13 cellular contexts compared by ENCODE assay signal in genomic region chr16:1537763-1538289, GRCh38. TPM values are rescaled to one million over a fixed set of nuclear protein-coding genes. Genes with fewer than 3 reads are reported as not detected.
DNase-seq lines count a peak whose midpoint lies in the region; ATAC-seq lines count a peak whose summit lies in the region.
"Had no signal": no experiment of that assay in that cellular context is flagged by ENCODE, and none has a peak within 500 bp of the region (broad histone marks: within the 10 kb centered on the region; RNA-seq: fewer than 3 reads in every experiment).

No MANE protein-coding gene starts in this region.

- H3K18ac ChIP-seq in neuronal stem cell (ENCODE audit: low read length), result no peak overlapping the region

- H3K36me3 Mint-ChIP-seq in CD4-positive, CD25-positive, alpha-beta regulatory T cell, result peaks cover 16% of the 10 kb centered on the region
- H3K36me3 Mint-ChIP-seq in T-helper 17 cell (ENCODE audit: low read depth), result peaks cover 6% of the 10 kb centered on the region
- H3K36me3 Mint-ChIP-seq in activated naive CD8-positive, alpha-beta T cell treated with anti-CD3 and anti-CD28 coated beads for 36 hours, result peaks cover 42% of the 10 kb centered on the region

- no peak overlapping the region for H4K91ac ChIP-seq in neuronal stem cell (ENCODE audit: low read depth, low read length, poor library complexity)

- H3K23ac ChIP-seq in neuronal stem cell (ENCODE audit: low read depth, low read length, poor library complexity), result peak overlapping the region; percentile 60

- H4K8ac ChIP-seq in neuronal stem cell (ENCODE audit: low read depth, low read length), result no peak overlapping the region

- H3K27me3 ChIP-seq in CD4-positive, CD25-positive, alpha-beta regulatory T cell (ENCODE audit: control insufficient read depth, insufficient read depth, low read length), result no peaks in the 10 kb centered on the region
- H3K27me3 ChIP-seq in neuronal stem cell (ENCODE audit: control insufficient read depth in 3 of 3, insufficient read depth in 3 of 3, low read depth in 1 of 3, low read length in 3 of 3) (no peaks in the 10 kb centered on the region), MG63 (no peaks in the 10 kb centered on the region)

- H3K27me3 Mint-ChIP-seq in CD4-positive, CD25-positive, alpha-beta regulatory T cell, result no peaks in the 10 kb centered on the region
- no peaks in the 10 kb centered on the region for H3K27me3 Mint-ChIP-seq in T-helper 17 cell
- no peaks in the 10 kb centered on the region for H3K27me3 Mint-ChIP-seq in activated naive CD8-positive, alpha-beta T cell treated with anti-CD3 and anti-CD28 coated beads for 36 hours

- H2BK15ac ChIP-seq in neuronal stem cell (ENCODE audit: low read length), result no peak overlapping the region

- no peak overlapping the region for H3K4me2 ChIP-seq in neuronal stem cell (ENCODE audit: insufficient read depth, low read length, poor library complexity, severe bottlenecking)

- H3K9ac ChIP-seq in neuronal stem cell (ENCODE audit: low read depth, low read length, poor library complexity), result peak overlapping the region; percentile 12

- no peak overlapping the region for H3K14ac ChIP-seq in neuronal stem cell (ENCODE audit: low read length)

- H3K27ac Mint-ChIP-seq in CD4-positive, CD25-positive, alpha-beta regulatory T cell, result peak overlapping the region in 2 of 3 donors; percentile 81 to 96
- peak overlapping the region; percentile 93 for H3K27ac Mint-ChIP-seq in T-helper 17 cell
- peak overlapping the region; percentile 94 for H3K27ac Mint-ChIP-seq in activated naive CD8-positive, alpha-beta T cell treated with anti-CD3 and anti-CD28 coated beads for 36 hours

- peaks cover 44% of the 10 kb centered on the region for H3K36me3 ChIP-seq in CD4-positive, CD25-positive, alpha-beta regulatory T cell (ENCODE audit: control insufficient read depth, insufficient read depth, low read length)
- peaks cover 0 to 6% of the 10 kb centered on the region in 2 donors for H3K36me3 ChIP-seq in neuronal stem cell (replicated peaks in 1 of 2; ENCODE audit: control insufficient read depth in 2 of 2, insufficient read depth in 2 of 2, low read length in 2 of 2)
- no peaks in the 10 kb centered on the region for H3K36me3 ChIP-seq in MG63

- no peak overlapping the region for H3K4me3 ChIP-seq in CD4-positive, CD25-positive, alpha-beta regulatory T cell (ENCODE audit: low read depth, low read length)
- no peak overlapping the region for H3K4me3 ChIP-seq in neuronal stem cell (ENCODE audit: low read length in 2 of 2)
- no peak overlapping the region for H3K4me3 ChIP-seq in MG63

- no peak overlapping the region for H3K27ac ChIP-seq in CD4-positive, CD25-positive, alpha-beta regulatory T cell (ENCODE audit: insufficient read depth, low read length, poor library complexity, severe bottlenecking)
- no peak overlapping the region for H3K27ac ChIP-seq in neuronal stem cell (replicated peaks; ENCODE audit: low read length)
- H3K27ac ChIP-seq: C4-2B had no signal

- no peaks in the 10 kb centered on the region for H3K9me3 Mint-ChIP-seq in CD4-positive, CD25-positive, alpha-beta regulatory T cell
- no peaks in the 10 kb centered on the region for H3K9me3 Mint-ChIP-seq in activated naive CD8-positive, alpha-beta T cell treated with anti-CD3 and anti-CD28 coated beads for 36 hours

- peaks cover 0 to 58% (median 20%) of the 10 kb centered on the region in 4 donors for H3K4me1 Mint-ChIP-seq in CD4-positive, CD25-positive, alpha-beta regulatory T cell
- H3K4me1 Mint-ChIP-seq in T-helper 17 cell, result peaks cover 49% of the 10 kb centered on the region
- peaks cover 45% of the 10 kb centered on the region for H3K4me1 Mint-ChIP-seq in activated naive CD8-positive, alpha-beta T cell treated with anti-CD3 and anti-CD28 coated beads for 36 hours

- WGBS in neuronal stem cell (ENCODE audit: extremely low coverage in 2 of 2, insufficient read length in 2 of 2, insufficient replicate concordance in 1 of 2), 2 donors, result no CpG with 5 or more reads among the region's 26 CpGs

- peak overlapping the region; percentile 16 for H2BK12ac ChIP-seq in neuronal stem cell (ENCODE audit: low read length)

- H3K79me1 ChIP-seq in neuronal stem cell (ENCODE audit: low read depth, low read length), result peaks cover 12% of the 10 kb centered on the region

- DNase-seq in CD4-positive, CD25-positive, alpha-beta regulatory T cell, result peak in 1 of 3 donors; percentile 34
- DNase-seq in T-helper 17 cell, result no peak
- DNase-seq in activated naive CD8-positive, alpha-beta T cell treated with anti-CD3 and anti-CD28 coated beads for 36 hours, result peak; percentile 64
- no peak for DNase-seq in neuronal stem cell (ENCODE audit: low spot score)
- DNase-seq in MG63, result no peak
- no peak for DNase-seq in NCI-H1694 treated with DMSO at 0.1 percent for 48 hours (lab: John Stamatoyannopoulos, UW)
- no peak for DNase-seq in globus pallidus (ENCODE audit: low spot score)
- DNase-seq: glutamatergic neuron, GOT3, posterior cingulate gyrus had no signal

- H3K4me1 ChIP-seq in CD4-positive, CD25-positive, alpha-beta regulatory T cell (ENCODE audit: control insufficient read depth, insufficient read depth, low read length, poor library complexity, severe bottlenecking), result peaks cover 55% of the 10 kb centered on the region
- H3K4me1 ChIP-seq in neuronal stem cell (ENCODE audit: control insufficient read depth in 2 of 2, insufficient read depth in 1 of 2, low read depth in 1 of 2, low read length in 2 of 2), result no peaks in the 10 kb centered on the region

- no peak overlapping the region for H2AK5ac ChIP-seq in neuronal stem cell (ENCODE audit: low read depth, low read length)

- H2BK5ac ChIP-seq in neuronal stem cell (ENCODE audit: low read length), result no peak overlapping the region

- peak overlapping the region; percentile 73 to 99 (median 85) for H3K4me3 Mint-ChIP-seq in CD4-positive, CD25-positive, alpha-beta regulatory T cell
- peak overlapping the region; percentile 91 for H3K4me3 Mint-ChIP-seq in T-helper 17 cell
- H3K4me3 Mint-ChIP-seq in activated naive CD8-positive, alpha-beta T cell treated with anti-CD3 and anti-CD28 coated beads for 36 hours, result peak overlapping the region; percentile 97

- no peak overlapping the region for H3K4ac ChIP-seq in neuronal stem cell (ENCODE audit: low read length)

- ATAC-seq in CD4-positive, CD25-positive, alpha-beta regulatory T cell (ENCODE audit: low read depth in 2 of 2), result no peak
- ATAC-seq in T-helper 17 cell (peak; percentile 40), GM18498 (IDR thresholded peaks at IDR 0.05; ENCODE audit: unreplicated experiment) (no peak)

- H2AFZ ChIP-seq in neuronal stem cell (ENCODE audit: low read length), result no peak overlapping the region

- H3K9me3 ChIP-seq in CD4-positive, CD25-positive, alpha-beta regulatory T cell (ENCODE audit: control insufficient read depth in 2 of 2, low read length in 2 of 2), result no peaks in the 10 kb centered on the region
- H3K9me3 ChIP-seq in T-helper 17 cell (ENCODE audit: control insufficient read depth, low read length, poor library complexity, severe bottlenecking), result no peaks in the 10 kb centered on the region
- H3K9me3 ChIP-seq in neuronal stem cell (replicated peaks in 1 of 2; ENCODE audit: control insufficient read depth in 2 of 2, insufficient read depth in 1 of 2, low read depth in 1 of 2, low read length in 2 of 2), result no peaks in the 10 kb centered on the region
- no peaks in the 10 kb centered on the region for H3K9me3 ChIP-seq in MG63

- no peak overlapping the region for H2BK120ac ChIP-seq in neuronal stem cell (ENCODE audit: low read depth, low read length)

RNA-seq across cellular contexts. Expression of gene TMEM204, which starts 4.4 kb away (rescaled TPM):
- total RNA-seq in CD4-positive, CD25-positive, alpha-beta regulatory T cell, result 25.8 TPM
- 10 to 100 TPM; 59.8 to 97.4 (median 69.1) TPM for polyA plus RNA-seq in CD4-positive, CD25-positive, alpha-beta regulatory T cell
- total RNA-seq in T-helper 17 cell, result 10 to 100 TPM; 22.2 to 23.4 TPM
- 10 to 100 TPM; 21.2 to 23.7 TPM for total RNA-seq in activated naive CD8-positive, alpha-beta T cell treated with anti-CD3 and anti-CD28 coated beads for 36 hours
- polyA plus RNA-seq in neuronal stem cell (2013, experiment 1 of 2), result not detected
- polyA plus RNA-seq in neuronal stem cell (2013, experiment 2 of 2), result not detected
- 1.7 TPM in 1 of 2 replicates, not detected in the other for total RNA-seq in MG63 (2014; rRNA removed; shearing (Covaris generic); ENCODE audit: low replicate concordance)

RNA-seq across cellular contexts. Expression of gene TELO2, which starts 44.7 kb away (rescaled TPM):
- 27.4 TPM for total RNA-seq in CD4-positive, CD25-positive, alpha-beta regulatory T cell
- 10 to 100 TPM in 3 of 4 donors, 1 to 10 TPM in 1; 9.1 to 15.2 (median 11.6) TPM for polyA plus RNA-seq in CD4-positive, CD25-positive, alpha-beta regulatory T cell
- 10 to 100 TPM; 36.4 to 39.7 TPM for total RNA-seq in T-helper 17 cell
- 10 to 100 TPM; 82.5 to 82.9 TPM for total RNA-seq in activated naive CD8-positive, alpha-beta T cell treated with anti-CD3 and anti-CD28 coated beads for 36 hours
- 17.1 TPM for polyA plus RNA-seq in neuronal stem cell (2013, experiment 1 of 2)
- polyA plus RNA-seq in neuronal stem cell (2013, experiment 2 of 2), result 16.7 TPM
- total RNA-seq in MG63 (2014; rRNA removed; shearing (Covaris generic); ENCODE audit: low replicate concordance), result 21.2 and 48.7 TPM in 2 replicates

RNA-seq across cellular contexts. Expression of gene PTX4, which starts 49.1 kb away (rescaled TPM):
- total RNA-seq in CD4-positive, CD25-positive, alpha-beta regulatory T cell, result not detected
- not detected for polyA plus RNA-seq in CD4-positive, CD25-positive, alpha-beta regulatory T cell
- total RNA-seq in T-helper 17 cell, result not detected
- total RNA-seq in activated naive CD8-positive, alpha-beta T cell treated with anti-CD3 and anti-CD28 coated beads for 36 hours, result not detected
- polyA plus RNA-seq in neuronal stem cell (2013, experiment 1 of 2), result not detected
- polyA plus RNA-seq in neuronal stem cell (2013, experiment 2 of 2), result not detected
- total RNA-seq in MG63 (2014; rRNA removed; shearing (Covaris generic); ENCODE audit: low replicate concordance), result not detected in 2 replicates
- total RNA-seq: lung microvascular endothelial cell had no signal
